2 cellular contexts compared by ENCODE assay signal in genomic region chrX:152872522-152872921, GRCh38.
TF ChIP-seq lines count a peak whose summit lies in the region.

No MANE protein-coding gene starts in this region.

TF ChIP-seq in HEK293, 187 proteins besides CTCF, POLR2A, EP300 and RAD21:
- TF ChIP-seq INSM2 (tag by site-specific recombination; IDR thresholded peaks at IDR 0.05) (no peak), KLF9 (tag by site-specific recombination; IDR thresholded peaks at IDR 0.05; ENCODE audit: low read depth) (peak; percentile 74), ZNF302 (tag by site-specific recombination; IDR thresholded peaks at IDR 0.05; ENCODE audit: low read depth) (no peak), KLF1 (tag by site-specific recombination; IDR thresholded peaks at IDR 0.05) (peak; percentile 95), ZFHX2 (tag by site-specific recombination; conservative IDR thresholded peaks at IDR 0.05) (peak; percentile 95), ZNF596 (tag by site-specific recombination; IDR thresholded peaks at IDR 0.05) (no peak), KLF8 (tag by site-specific recombination; IDR thresholded peaks at IDR 0.05) (peak; percentile 19; the same call in 1 of the 2 replicates), ZNF202 (tag by site-specific recombination; IDR thresholded peaks at IDR 0.05; ENCODE audit: borderline replicate concordance) (no peak), ZNF510 (tag by site-specific recombination; IDR thresholded peaks at IDR 0.05; ENCODE audit: insufficient replicate concordance) (no peak), SP7 (tag by site-specific recombination; IDR thresholded peaks at IDR 0.05) (no peak), EGR2 (tag by site-specific recombination; IDR thresholded peaks at IDR 0.05; ENCODE audit: low read depth) (peak; percentile 95), ELK4 (IDR thresholded peaks at IDR 0.05; ENCODE audit: borderline replicate concordance, low read depth, low read length) (no peak), SP3 (tag by site-specific recombination; IDR thresholded peaks at IDR 0.05) (no peak), ZFP37 (tag by site-specific recombination; IDR thresholded peaks at IDR 0.05) (no peak), ZNF175 (tag by site-specific recombination; IDR thresholded peaks at IDR 0.05) (no peak), ZBTB44 (tag by site-specific recombination; IDR thresholded peaks at IDR 0.05) (no peak), ZFP3 (tag by site-specific recombination; IDR thresholded peaks at IDR 0.05; ENCODE audit: low read depth) (no peak)

TF ChIP-seq in K562, 482 proteins besides CTCF, POLR2A, EP300 and RAD21:
- peak in 1 of 2 experiments; percentile 30; a peak in 1 of 4 replicates for TF ChIP-seq TRIM24 (IDR thresholded peaks at IDR 0.05)
- TF ChIP-seq TEAD4 (IDR thresholded peaks at IDR 0.05; ENCODE audit: low read length), result peak; percentile 69
- no peak for TF ChIP-seq TEAD4 (CRISPR knock-in tag; IDR thresholded peaks at IDR 0.05; ENCODE audit: borderline replicate concordance)
- peak; percentile 90 for TF ChIP-seq EGR1 (conservative IDR thresholded peaks at IDR 0.05)
- TF ChIP-seq POLR2G (IDR thresholded peaks at IDR 0.05; ENCODE audit: low read depth, low read length), result peak; percentile 63
- no peak for TF ChIP-seq SNRNP70 (optimal IDR thresholded peaks at IDR 0.05; ENCODE audit: low read depth, low read length)
- no peak for TF ChIP-seq CBFA2T2 (conservative IDR thresholded peaks at IDR 0.05)
- no peak for TF ChIP-seq TEAD2 (tag; IDR thresholded peaks at IDR 0.05)
